ENCODE assay signal across 1 cellular context in genomic region chr9:36779582-36779981, GRCh38.
TF ChIP-seq lines count a peak whose summit lies in the region.

No MANE protein-coding gene starts in this region.

TF ChIP-seq in GM23338, 12 proteins besides CTCF, POLR2A, EP300 and RAD21 (continued from another document):
- no peak for TF ChIP-seq REST (IDR thresholded peaks at IDR 0.05; ENCODE audit: unreplicated experiment)
- no peak for TF ChIP-seq ZNF114 (CRISPR knock-in tag; IDR thresholded peaks at IDR 0.05)
- TF ChIP-seq EZH2 (IDR thresholded peaks at IDR 0.05; ENCODE audit: low read depth, unreplicated experiment): no peak
TF ChIP-seq in GM23338: peak in this region for 0.
